In the genomic region with DNA sequence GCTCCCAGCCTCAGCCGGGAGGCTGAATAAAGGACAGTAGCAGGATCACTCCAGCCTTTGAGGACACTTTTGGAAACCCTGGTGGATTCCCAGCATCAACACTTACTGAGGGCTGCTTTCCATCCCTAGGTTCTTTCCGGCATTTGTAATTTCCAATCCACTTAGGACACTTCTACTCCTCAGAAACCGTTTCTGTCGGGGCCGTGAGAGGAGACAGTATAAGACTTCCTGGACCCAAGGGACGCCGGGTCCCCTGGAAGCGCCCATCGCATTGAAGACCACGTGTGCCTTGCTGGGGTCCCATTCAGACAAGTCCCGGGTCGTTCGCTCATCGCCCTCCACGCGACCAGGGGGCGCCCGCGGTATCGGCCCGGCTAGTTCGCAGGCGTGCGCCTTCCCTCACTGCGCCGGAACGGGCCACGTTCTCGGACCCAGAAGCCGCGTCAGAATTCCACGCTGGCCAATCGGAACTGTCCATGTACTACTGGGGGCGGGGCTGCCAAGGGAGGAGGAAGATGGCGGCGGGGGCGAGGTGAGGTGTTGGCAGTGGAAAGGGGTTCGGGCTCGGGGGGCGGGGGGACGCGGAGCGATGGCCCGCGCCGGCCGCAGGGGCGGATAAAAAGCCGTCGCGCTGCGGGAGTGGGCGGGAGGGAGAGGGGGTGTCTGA, we compare ENCODE assay signal across 8 cellular contexts. TPM values are rescaled to one million over a fixed set of nuclear protein-coding genes. Genes with fewer than 3 reads are reported as not detected.
DNase-seq lines count a peak whose midpoint lies in the region; ATAC-seq, FAIRE-seq and TF ChIP-seq lines count a peak whose summit lies in the region.

A gene (plus strand): TSS at position 479 of the 667 bp plus-strand sequence. CDS start 202 bp downstream, outside the sequence.

- no peaks in the 10 kb centered on the region for H3K9me3 ChIP-seq in OCI-LY1 (ENCODE audit: low read length)

- no peaks in the 10 kb centered on the region for H3K27me3 ChIP-seq in OCI-LY1 (ENCODE audit: insufficient read depth, low read length)

- TF ChIP-seq CTCF in OCI-LY1 (IDR thresholded peaks at IDR 0.05; ENCODE audit: low read length) (peak; percentile 79), mesothelial cell of epicardium (IDR thresholded peaks at IDR 0.05; ENCODE audit: unreplicated experiment) (no peak)

- peaks cover 26% of the 10 kb centered on the region for H3K4me1 Mint-ChIP-seq in mesothelial cell of epicardium

- H3F3A ChIP-seq in OCI-LY1 (ENCODE audit: insufficient read depth, low read length): no peaks in the 10 kb centered on the region

- DNase-seq in DMS 273 (lab: John Stamatoyannopoulos, UW; ENCODE audit: unreplicated experiment): peak; percentile 99
- peak; percentile 88 for DNase-seq in HuH-7.5 (ENCODE audit: low spot score)
- DNase-seq in activated CD8-positive, alpha-beta memory T cell treated with anti-CD3 and anti-CD28 coated beads, Interleukin-2, amount 50 U/mL, for 24 hours (ENCODE audit: extremely low read depth): peak; percentile 99
- DNase-seq in mesothelial cell of epicardium (ENCODE audit: low spot score in 2 of 2, unreplicated experiment in 2 of 2): peak; percentile 85 to 95
- peak; percentile 97 to 98 for DNase-seq in stimulated activated CD8-positive, alpha-beta memory T cell treated with anti-CD3 and anti-CD28 coated beads, Interleukin-15, amount 100 ng/mL, for 4 hours (ENCODE audit: low read depth in 2 of 2)

- peaks cover 41% of the 10 kb centered on the region for H3K79me2 ChIP-seq in OCI-LY1 (ENCODE audit: insufficient read depth, low read length)

- H2AFZ ChIP-seq in OCI-LY1 (ENCODE audit: low read length): peak within 1 kb of the TSS; percentile 60

- no peaks in the 10 kb centered on the region for H3K36me3 Mint-ChIP-seq in mesothelial cell of epicardium

- H3K27ac ChIP-seq in OCI-LY1 (ENCODE audit: low read depth, low read length, poor library complexity, severe bottlenecking): no peak within 1 kb of the TSS

- H3K4me3 ChIP-seq in OCI-LY1 (ENCODE audit: low read depth, low read length, poor library complexity, severe bottlenecking): peak within 1 kb of the TSS; percentile 61

- no peaks in the 10 kb centered on the region for H3K27me3 Mint-ChIP-seq in mesothelial cell of epicardium (ENCODE audit: low read depth)

- ATAC-seq in GM21528 (IDR thresholded peaks at IDR 0.05; ENCODE audit: low FRiP score, unreplicated experiment): peak; percentile 99

- peaks cover 33% of the 10 kb centered on the region for H3K4me1 ChIP-seq in OCI-LY1 (ENCODE audit: insufficient read depth, low read length, severe bottlenecking)

- H3K36me3 ChIP-seq in OCI-LY1 (ENCODE audit: insufficient read depth, low read length): peaks cover 27% of the 10 kb centered on the region

- H3K9me3 Mint-ChIP-seq in mesothelial cell of epicardium: no peaks in the 10 kb centered on the region

- no peaks in the 10 kb centered on the region for H4K20me1 ChIP-seq in OCI-LY1 (ENCODE audit: insufficient read depth, low read length)

- peak within 1 kb of the TSS; percentile 76 for H3K4me2 ChIP-seq in OCI-LY1 (ENCODE audit: low read length)

- H3K27ac Mint-ChIP-seq in mesothelial cell of epicardium: peak within 1 kb of the TSS; percentile 93

- H3K9me2 ChIP-seq in OCI-LY1 (ENCODE audit: low read depth, low read length): no peaks in the 10 kb centered on the region

- peak within 1 kb of the TSS; percentile 93 for H3K4me3 Mint-ChIP-seq in mesothelial cell of epicardium

- peak; percentile 81 for FAIRE-seq in endometrium (lab: Jason Lieb, UNC)

- H3K9ac ChIP-seq in OCI-LY1 (ENCODE audit: low read length): peak within 1 kb of the TSS; percentile 82

RNA-seq across cellular contexts. Expression of the gene that starts here (rescaled TPM):
- 30.2 to 31.3 TPM (median 30.3 TPM) in 3 replicates for total RNA-seq in mesothelial cell of epicardium
